ENCODE assay signal across 1 cellular context in the genomic region with DNA sequence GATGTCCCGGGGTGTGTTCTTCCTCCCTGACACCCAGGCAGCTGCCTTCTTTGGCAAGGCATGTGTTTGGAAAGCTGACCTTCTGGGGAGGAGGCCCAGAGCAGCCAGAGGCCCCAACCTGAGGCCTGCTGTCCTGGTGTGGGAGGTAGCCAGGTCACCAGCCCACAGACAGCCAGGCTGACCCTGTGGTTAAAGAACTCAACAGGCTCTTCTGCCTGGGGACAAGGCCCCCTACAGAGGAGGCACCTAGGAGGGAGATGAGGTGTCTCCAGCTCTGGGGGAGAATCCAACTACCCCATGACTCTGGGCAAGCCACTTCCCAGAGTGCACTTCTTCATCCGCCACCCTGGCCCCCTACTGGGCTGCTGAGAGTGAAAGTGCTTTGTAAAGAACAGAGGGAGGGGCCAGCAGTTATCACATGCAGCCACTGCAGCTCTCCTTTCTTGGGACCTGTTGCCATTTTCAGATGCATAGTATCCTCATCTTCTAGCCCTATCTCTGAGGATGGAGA.
TF ChIP-seq lines count a peak whose summit lies in the region.

No MANE protein-coding gene starts in this region.

TF ChIP-seq in GM23338, 12 proteins besides CTCF, POLR2A, EP300 and RAD21 (continued from another document):
- TF ChIP-seq REST (IDR thresholded peaks at IDR 0.05; ENCODE audit: unreplicated experiment): no peak
- no peak for TF ChIP-seq NANOG (IDR thresholded peaks at IDR 0.05; ENCODE audit: borderline replicate concordance)
- TF ChIP-seq CREB1 (CRISPR knock-in tag; IDR thresholded peaks at IDR 0.05; ENCODE audit: low read depth): no peak
- TF ChIP-seq POLR2AphosphoS5 (IDR thresholded peaks at IDR 0.05; ENCODE audit: low read depth): no peak
TF ChIP-seq in GM23338: peak in this region for 0.
